Comparison of ENCODE assay signal across 9 cellular contexts in genomic region chr19:13101590-13102415, GRCh38. TPM values are rescaled to one million over a fixed set of nuclear protein-coding genes. Genes with fewer than 3 reads are reported as not detected.
DNase-seq lines count a peak whose midpoint lies in the region; TF ChIP-seq lines count a peak whose summit lies in the region.
"Had no signal": no experiment of that assay in that cellular context is flagged by ENCODE, and none has a peak within 500 bp of the region (broad histone marks: within the 10 kb centered on the region; RNA-seq: fewer than 3 reads in every experiment).

No MANE protein-coding gene starts in this region.

- TF ChIP-seq CTCF in MCF 10A (IDR thresholded peaks at IDR 0.05; ENCODE audit: unreplicated experiment) = peak; percentile 1
- TF ChIP-seq CTCF in mammary epithelial cell (conservative IDR thresholded peaks at IDR 0.05 in 1 of 2, IDR thresholded peaks at IDR 0.05 in 1 of 2; ENCODE audit: extremely low read depth in 1 of 2, insufficient read depth in 1 of 2, low read depth in 1 of 2, low read length in 2 of 2) = no peak
- no peak for TF ChIP-seq CTCF in ascending aorta (IDR thresholded peaks at IDR 0.05)
- no peak for TF ChIP-seq CTCF in type B pancreatic cell (conservative IDR thresholded peaks at IDR 0.05)

- H3K9ac ChIP-seq in mammary epithelial cell (ENCODE audit: insufficient read depth, low read length) = no peak overlapping the region

- in situ Hi-C loops in mammary epithelial cell (cut with MboI; ENCODE audit: low sequenced_read_pairs in 2 of 2) = no loop called here

- H3K9me3 ChIP-seq in mammary epithelial cell (replicated peaks; ENCODE audit: insufficient read depth, low read length) (no peaks in the 10 kb centered on the region), ascending aorta (no peaks in the 10 kb centered on the region), mesodermal cell (ENCODE audit: control insufficient read depth, low read length) (no peaks in the 10 kb centered on the region)

- H3K27me3 ChIP-seq in mammary epithelial cell (ENCODE audit: insufficient read depth, low read length) = no peaks in the 10 kb centered on the region
- H3K27me3 ChIP-seq in ascending aorta = no peaks in the 10 kb centered on the region

- H3K36me3 Mint-ChIP-seq in MCF 10A (ENCODE audit: insufficient read depth, unreplicated experiment) (peaks cover 10% of the 10 kb centered on the region), type B pancreatic cell (no peaks in the 10 kb centered on the region)

- no peak overlapping the region for H3K4me2 ChIP-seq in mammary epithelial cell (ENCODE audit: insufficient read depth, low read depth, low read length)

- H3K4me1 ChIP-seq in mammary epithelial cell (ENCODE audit: insufficient read depth, low read length) (no peaks in the 10 kb centered on the region), ascending aorta (peaks cover 14 to 29% of the 10 kb centered on the region in 2 donors), mesodermal cell (ENCODE audit: control insufficient read depth, insufficient read depth, low read length, poor library complexity, severe bottlenecking) (peaks cover 17% of the 10 kb centered on the region)

- CTCF ChIA-PET in MCF 10A (lab: Yijun Ruan, JAX) = interaction anchor here (0.8 to 1.1 kb wide), 2 partner anchors 14 to 136 kb away, joined by 3 to 5 read pairs; no protein-coding TSS in a partner anchor
- CTCF ChIA-PET in mammary epithelial cell (lab: Charles Lee; ENCODE audit: low non-redundant PET) = no interaction called here

- no peaks in the 10 kb centered on the region for H4K20me1 ChIP-seq in mammary epithelial cell (ENCODE audit: insufficient read depth, low read length)

- intact Hi-C loops in MCF 10A (cut with micrococcal nuclease) (no loop called here), mammary epithelial cell (cut with micrococcal nuclease) (no loop called here), ascending aorta (cut with DNase I) (loop anchor here (5.0 kb wide), 1 partner anchor 160 kb away; no protein-coding TSS in a partner anchor)

- POLR2A ChIA-PET in MCF 10A (lab: Yijun Ruan, JAX) = interaction anchor here (0.6 to 0.7 kb wide), 2 partner anchors 18 to 141 kb away, joined by 3 read pairs; no protein-coding TSS in a partner anchor

- H3K4me3 Mint-ChIP-seq in MCF 10A (ENCODE audit: unreplicated experiment) (no peak overlapping the region), type B pancreatic cell (peak overlapping the region; percentile 14)

- no peak for DNase-seq in MCF 10A (ENCODE audit: unreplicated experiment)
- DNase-seq in mammary epithelial cell = no peak
- peak in 1 of 2 donors; percentile 61 for DNase-seq in ascending aorta (ENCODE audit: low spot score in 2 of 2)
- no peak for DNase-seq in type B pancreatic cell (ENCODE audit: extremely low spot score, unreplicated experiment)
- no peak for DNase-seq in DMS 273 (lab: John Stamatoyannopoulos, UW; ENCODE audit: unreplicated experiment)
- DNase-seq in NCI-H524 (lab: John Stamatoyannopoulos, UW) = no peak
- DNase-seq in putamen (ENCODE audit: low spot score) = no peak
- DNase-seq: NCI-H1694 had no signal

- H3K27ac ChIP-seq in mammary epithelial cell (ENCODE audit: insufficient read depth, low read depth, low read length) = no peak overlapping the region
- peak overlapping the region; percentile 81 to 92 for H3K27ac ChIP-seq in ascending aorta
- H3K27ac ChIP-seq in mesodermal cell (ENCODE audit: low read depth, low read length, severe bottlenecking) = peak overlapping the region; percentile 50

- 80% methylated on average over 5 of the region's 7 CpGs for whole genome bisulfite sequencing in mammary epithelial cell (ENCODE audit: low coverage, missing lambda C conversion rate)
- 83 to 92% methylated on average over 5 of the region's 7 CpGs for WGBS in mesodermal cell (ENCODE audit: insufficient coverage in 2 of 2), 2 experiments

- no TSS peak for BruUV-seq in MCF 10A (replicated peaks; lab: Mats Ljungman, UMichigan)
- BruUV-seq in mammary epithelial cell (replicated peaks; lab: Mats Ljungman, UMichigan) = no TSS peak

- no peaks in the 10 kb centered on the region for H3K9me3 Mint-ChIP-seq in MCF 10A (ENCODE audit: unreplicated experiment)
- no peaks in the 10 kb centered on the region for H3K9me3 Mint-ChIP-seq in type B pancreatic cell

- no peaks in the 10 kb centered on the region for H3K36me3 ChIP-seq in mammary epithelial cell (ENCODE audit: insufficient read depth, low read length)
- H3K36me3 ChIP-seq in ascending aorta = no peaks in the 10 kb centered on the region
- peaks cover 13% of the 10 kb centered on the region for H3K36me3 ChIP-seq in mesodermal cell (ENCODE audit: control insufficient read depth, insufficient read depth, low read length)

- H3K79me2 ChIP-seq in mammary epithelial cell (ENCODE audit: insufficient read depth, low read length) = no peaks in the 10 kb centered on the region

- H3K4me3 ChIP-seq in mammary epithelial cell (replicated peaks in 1 of 3; ENCODE audit: insufficient read depth in 1 of 3, low read depth in 2 of 3, low read length in 3 of 3) (no peak overlapping the region), ascending aorta (peak overlapping the region; percentile 46 to 67), mesodermal cell (ENCODE audit: extremely low read depth, insufficient read depth, low read length, poor library complexity, severe bottlenecking) (peak overlapping the region; percentile 35)

- no peak overlapping the region for H3K27ac Mint-ChIP-seq in MCF 10A (ENCODE audit: low read depth, unreplicated experiment)
- H3K27ac Mint-ChIP-seq in type B pancreatic cell = no peak overlapping the region

- dilution Hi-C loops in mammary epithelial cell (cut with HindIII; ENCODE audit: low sequenced_read_pairs) = no loop called here

- no peak overlapping the region for H2AFZ ChIP-seq in mammary epithelial cell (ENCODE audit: low read depth, low read length)

- H3K27me3 Mint-ChIP-seq in MCF 10A (ENCODE audit: insufficient read depth, unreplicated experiment) (no peaks in the 10 kb centered on the region), type B pancreatic cell (peaks cover 49% of the 10 kb centered on the region)

- H3K4me1 Mint-ChIP-seq in MCF 10A (ENCODE audit: insufficient read depth, unreplicated experiment) (no peaks in the 10 kb centered on the region), type B pancreatic cell (ENCODE audit: unreplicated experiment) (peaks cover 8% of the 10 kb centered on the region)

RNA-seq across cellular contexts. Expression of gene LYL1, which starts 0.9 kb away (rescaled TPM):
- total RNA-seq in MCF 10A (2022) (not detected in 2 replicates), mammary epithelial cell (not detected), ascending aorta (46.7 TPM), type B pancreatic cell (ENCODE audit: low replicate concordance) (0.19 TPM in 1 of 2 replicates, not detected in the other)
- not detected for polyA plus RNA-seq in mammary epithelial cell
- not detected for polyA minus RNA-seq in mammary epithelial cell
- polyA plus RNA-seq in mesodermal cell (2013, experiment 1 of 2) = 14.3 TPM
- 10.6 TPM for polyA plus RNA-seq in mesodermal cell (2013, experiment 2 of 2)

RNA-seq across cellular contexts. Expression of gene TRMT1, which starts 14.7 kb away (rescaled TPM):
- total RNA-seq in MCF 10A (2022) = 47.5 and 63.2 TPM in 2 replicates
- 10 to 100 TPM; 28.7 to 56.2 TPM for total RNA-seq in mammary epithelial cell
- polyA plus RNA-seq in mammary epithelial cell = 39.3 TPM
- polyA minus RNA-seq in mammary epithelial cell = 66.7 TPM
- total RNA-seq in ascending aorta = 17.3 TPM
- 36.2 TPM for polyA plus RNA-seq in mesodermal cell (2013, experiment 1 of 2)
- 27.4 TPM for polyA plus RNA-seq in mesodermal cell (2013, experiment 2 of 2)
- 48.1 and 69.7 TPM in 2 replicates for total RNA-seq in type B pancreatic cell (ENCODE audit: low replicate concordance)

RNA-seq across cellular contexts. Expression of gene NACC1, which starts 16.3 kb away (rescaled TPM):
- 55.9 and 67.3 TPM in 2 replicates for total RNA-seq in MCF 10A (2022)
- 100 to 1,000 TPM in 1 of 2 donors, 10 to 100 TPM in 1; 76.2 to 106 TPM for total RNA-seq in mammary epithelial cell
- 90.9 TPM for polyA plus RNA-seq in mammary epithelial cell
- polyA minus RNA-seq in mammary epithelial cell = 45.9 TPM
- total RNA-seq in ascending aorta = 35.5 TPM
- polyA plus RNA-seq in mesodermal cell (2013, experiment 1 of 2) = 60.4 TPM
- 40.7 TPM for polyA plus RNA-seq in mesodermal cell (2013, experiment 2 of 2)
- 66.8 and 77.9 TPM in 2 replicates for total RNA-seq in type B pancreatic cell (ENCODE audit: low replicate concordance)

RNA-seq across cellular contexts. Expression of gene STX10, which starts 48.4 kb away (rescaled TPM):
- 35.2 and 37.9 TPM in 2 replicates for total RNA-seq in MCF 10A (2022)
- total RNA-seq in mammary epithelial cell = 10 to 100 TPM; 33.7 to 48.0 TPM
- polyA plus RNA-seq in mammary epithelial cell = 67.4 TPM
- polyA minus RNA-seq in mammary epithelial cell = 102 TPM
- 31.6 TPM for total RNA-seq in ascending aorta
- polyA plus RNA-seq in mesodermal cell (2013, experiment 1 of 2) = 45.6 TPM
- 36.3 TPM for polyA plus RNA-seq in mesodermal cell (2013, experiment 2 of 2)
- 45.2 and 46.8 TPM in 2 replicates for total RNA-seq in type B pancreatic cell (ENCODE audit: low replicate concordance)

RNA-seq across cellular contexts. Expression of gene IER2, which starts 48.4 kb away (rescaled TPM):
- 63.0 and 92.3 TPM in 2 replicates for total RNA-seq in MCF 10A (2022)
- total RNA-seq in mammary epithelial cell = 100 to 1,000 TPM in 1 of 2 donors, 10 to 100 TPM in 1; 16.2 to 108 TPM
- polyA plus RNA-seq in mammary epithelial cell = 42.1 TPM
- 25.5 TPM for polyA minus RNA-seq in mammary epithelial cell
- 907 TPM for total RNA-seq in ascending aorta
- 106 TPM for polyA plus RNA-seq in mesodermal cell (2013, experiment 1 of 2)
- 66.8 TPM for polyA plus RNA-seq in mesodermal cell (2013, experiment 2 of 2)
- 103 and 322 TPM in 2 replicates for total RNA-seq in type B pancreatic cell (ENCODE audit: low replicate concordance)

Comparison
In these comparisons a context has a peak if more than half of its experiments do, and no peak if none do; other contexts are left out.
1. H3K4me3 ChIP-seq: peak in ascending aorta (2 of 2) and mesodermal cell (single experiment); none in mammary epithelial cell (0 of 3).
2. RNA of gene LYL1, which starts 0.9 kb away (total RNA-seq): 46.7 TPM in ascending aorta (single experiment); 0.19 TPM in type B pancreatic cell, not detected in MCF 10A and not detected in mammary epithelial cell; every median in the first group is over 10 times any median in the second.